Comparison of ENCODE assay signal across 1 cellular context in genomic region chr7:2110586-2111396, GRCh38.
TF ChIP-seq lines count a peak whose summit lies in the region.

No MANE protein-coding gene starts in this region.

TF ChIP-seq in HepG2, 621 proteins besides CTCF, POLR2A, EP300 and RAD21 (continued from another document and continues in another):
- TF ChIP-seq KIAA2018 (CRISPR knock-in tag; IDR thresholded peaks at IDR 0.05; ENCODE audit: borderline replicate concordance): no peak
- TF ChIP-seq RNF219 (CRISPR knock-in tag; IDR thresholded peaks at IDR 0.05): no peak
- TF ChIP-seq STAT5B (CRISPR knock-in tag; IDR thresholded peaks at IDR 0.05): no peak
- peak; percentile 93 for TF ChIP-seq RCOR2 (CRISPR knock-in tag; IDR thresholded peaks at IDR 0.05)
- 0 out of 2 replicates have a peak, but pooled peaks have one; percentile 27 for TF ChIP-seq DNMT3B (CRISPR knock-in tag; conservative IDR thresholded peaks at IDR 0.05)
- no peak for TF ChIP-seq JUNB (CRISPR knock-in tag; IDR thresholded peaks at IDR 0.05; ENCODE audit: borderline replicate concordance)
- TF ChIP-seq ZNF776 (CRISPR knock-in tag; IDR thresholded peaks at IDR 0.05): peak; percentile 81; the same call in 1 of the 2 replicates
- peak in 1 of 2 experiments; percentile 89; a peak in 1 of 4 replicates for TF ChIP-seq KLF16 (CRISPR knock-in tag; IDR thresholded peaks at IDR 0.05)
- no peak for TF ChIP-seq MLLT10 (CRISPR knock-in tag; IDR thresholded peaks at IDR 0.05)
- peak; percentile 72; the same call in 1 of the 2 replicates for TF ChIP-seq ZNF280B (CRISPR knock-in tag; IDR thresholded peaks at IDR 0.05; ENCODE audit: borderline replicate concordance)
- TF ChIP-seq ZNF609 (CRISPR knock-in tag; IDR thresholded peaks at IDR 0.05; ENCODE audit: borderline replicate concordance): peak; percentile 91
- TF ChIP-seq HOXA9 (CRISPR knock-in tag; IDR thresholded peaks at IDR 0.05; ENCODE audit: borderline replicate concordance): no peak
- no peak for TF ChIP-seq NKX3-1 (CRISPR knock-in tag; IDR thresholded peaks at IDR 0.05)
- peak; percentile 84 for TF ChIP-seq ARID5B (CRISPR knock-in tag; IDR thresholded peaks at IDR 0.05)
- no peak for TF ChIP-seq ZKSCAN5 (CRISPR knock-in tag; IDR thresholded peaks at IDR 0.05)
- TF ChIP-seq HINFP (CRISPR knock-in tag; IDR thresholded peaks at IDR 0.05; ENCODE audit: low read depth): peak; percentile 70; the same call in 1 of the 2 replicates
- no peak for TF ChIP-seq ZNF235 (CRISPR knock-in tag; IDR thresholded peaks at IDR 0.05; ENCODE audit: borderline replicate concordance)
- TF ChIP-seq ZNF251 (CRISPR knock-in tag; IDR thresholded peaks at IDR 0.05): no peak
- TF ChIP-seq ZSCAN29 (CRISPR knock-in tag; conservative IDR thresholded peaks at IDR 0.05): no peak
- no peak for TF ChIP-seq FOXP1 (IDR thresholded peaks at IDR 0.05)
- TF ChIP-seq FOXP1 (CRISPR knock-in tag; IDR thresholded peaks at IDR 0.05): no peak; the same call in 1 of the 2 replicates
- peak; percentile 62 for TF ChIP-seq RBFOX2 (IDR thresholded peaks at IDR 0.05; ENCODE audit: low read depth, low read length)
- TF ChIP-seq SIN3B (IDR thresholded peaks at IDR 0.05; ENCODE audit: low read length): no peak
- TF ChIP-seq JUND (CRISPR knock-in tag; IDR thresholded peaks at IDR 0.05): peak; percentile 57; the same call in 1 of the 2 replicates
- peak; percentile 91 for TF ChIP-seq MTA1 (CRISPR knock-in tag; IDR thresholded peaks at IDR 0.05; ENCODE audit: borderline replicate concordance)
- no peak for TF ChIP-seq RARG (CRISPR knock-in tag; IDR thresholded peaks at IDR 0.05; ENCODE audit: low read depth)
- 0 out of 2 replicates have a peak, but pooled peaks have one; percentile 28 for TF ChIP-seq MXD1 (CRISPR knock-in tag; IDR thresholded peaks at IDR 0.05)
- no peak for TF ChIP-seq RFXANK (CRISPR knock-in tag; IDR thresholded peaks at IDR 0.05)
- no peak; the same call in 1 of the 2 replicates for TF ChIP-seq ZNF3 (CRISPR knock-in tag; IDR thresholded peaks at IDR 0.05)
- no peak for TF ChIP-seq ZEB1 (IDR thresholded peaks at IDR 0.05; ENCODE audit: insufficient replicate concordance, low read depth)
- 0 out of 2 replicates have a peak, but pooled peaks have one; percentile 27 for TF ChIP-seq CENPT (CRISPR knock-in tag; IDR thresholded peaks at IDR 0.05; ENCODE audit: low read depth)
